Comparison of ENCODE assay signal across 1 cellular context in the genomic region with DNA sequence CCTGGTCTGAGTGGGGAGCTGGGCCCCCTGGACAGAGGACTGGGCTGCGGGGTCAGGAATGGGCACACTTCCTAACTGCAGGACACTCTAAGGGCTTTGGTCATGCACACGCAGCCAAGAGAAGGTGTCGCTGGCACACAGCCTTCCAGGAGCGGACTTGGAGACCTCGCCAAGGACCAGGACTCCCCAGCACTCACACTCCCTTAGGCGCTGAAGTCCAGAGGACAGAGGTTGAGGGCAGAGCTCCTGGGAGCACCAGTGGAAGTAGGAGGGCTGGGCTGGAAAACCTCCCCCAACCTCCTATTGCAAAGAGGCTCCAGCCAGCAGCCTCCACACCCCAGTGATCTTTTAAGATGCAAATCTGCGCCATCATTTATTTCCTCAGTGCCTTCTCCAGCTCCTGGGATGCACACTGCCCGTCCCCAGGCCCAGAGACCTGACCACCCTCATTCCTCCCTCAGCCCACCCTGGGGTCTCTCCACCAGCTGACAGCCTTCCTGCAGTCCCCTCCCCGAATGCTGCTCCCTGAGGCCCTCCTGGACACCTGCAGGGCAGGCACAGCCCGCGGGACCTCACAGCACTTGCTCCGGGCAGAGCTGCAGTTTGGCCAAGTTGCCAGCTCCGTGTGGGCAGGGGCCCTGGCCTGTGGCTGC.
TF ChIP-seq lines count a peak whose summit lies in the region.

No MANE protein-coding gene starts in this region.

TF ChIP-seq in IMR-90, 13 proteins besides CTCF, POLR2A, EP300 and RAD21 (continued from another document):
- TF ChIP-seq CEBPB (IDR thresholded peaks at IDR 0.05; ENCODE audit: low read depth, low read length), result no peak
- TF ChIP-seq RFX5 (IDR thresholded peaks at IDR 0.05; ENCODE audit: low read depth, low read length), result no peak
- no peak for TF ChIP-seq SMC3 (IDR thresholded peaks at IDR 0.05; ENCODE audit: low read depth, low read length)
- TF ChIP-seq RCOR1 (IDR thresholded peaks at IDR 0.05; ENCODE audit: insufficient replicate concordance, low read length), result no peak
- TF ChIP-seq MAFK (IDR thresholded peaks at IDR 0.05; ENCODE audit: low read depth, low read length), result no peak
- TF ChIP-seq, protein P1, sequence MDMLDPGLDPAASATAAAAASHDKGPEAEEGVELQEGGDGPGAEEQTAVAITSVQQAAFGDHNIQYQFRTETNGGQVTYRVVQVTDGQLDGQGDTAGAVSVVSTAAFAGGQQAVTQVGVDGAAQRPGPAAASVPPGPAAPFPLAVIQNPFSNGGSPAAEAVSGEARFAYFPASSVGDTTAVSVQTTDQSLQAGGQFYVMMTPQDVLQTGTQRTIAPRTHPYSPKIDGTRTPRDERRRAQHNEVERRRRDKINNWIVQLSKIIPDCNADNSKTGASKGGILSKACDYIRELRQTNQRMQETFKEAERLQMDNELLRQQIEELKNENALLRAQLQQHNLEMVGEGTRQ (IDR thresholded peaks at IDR 0.05; ENCODE audit: low read depth, low read length), result no peak
- TF ChIP-seq, protein P2, sequence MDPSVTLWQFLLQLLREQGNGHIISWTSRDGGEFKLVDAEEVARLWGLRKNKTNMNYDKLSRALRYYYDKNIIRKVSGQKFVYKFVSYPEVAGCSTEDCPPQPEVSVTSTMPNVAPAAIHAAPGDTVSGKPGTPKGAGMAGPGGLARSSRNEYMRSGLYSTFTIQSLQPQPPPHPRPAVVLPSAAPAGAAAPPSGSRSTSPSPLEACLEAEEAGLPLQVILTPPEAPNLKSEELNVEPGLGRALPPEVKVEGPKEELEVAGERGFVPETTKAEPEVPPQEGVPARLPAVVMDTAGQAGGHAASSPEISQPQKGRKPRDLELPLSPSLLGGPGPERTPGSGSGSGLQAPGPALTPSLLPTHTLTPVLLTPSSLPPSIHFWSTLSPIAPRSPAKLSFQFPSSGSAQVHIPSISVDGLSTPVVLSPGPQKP (IDR thresholded peaks at IDR 0.05; ENCODE audit: borderline replicate concordance, low read depth, low read length), result no peak
- TF ChIP-seq CHD1 (IDR thresholded peaks at IDR 0.05; ENCODE audit: low read depth, low read length), result no peak
